Comparison of ENCODE assay signal across 26 cellular contexts in the genomic region with DNA sequence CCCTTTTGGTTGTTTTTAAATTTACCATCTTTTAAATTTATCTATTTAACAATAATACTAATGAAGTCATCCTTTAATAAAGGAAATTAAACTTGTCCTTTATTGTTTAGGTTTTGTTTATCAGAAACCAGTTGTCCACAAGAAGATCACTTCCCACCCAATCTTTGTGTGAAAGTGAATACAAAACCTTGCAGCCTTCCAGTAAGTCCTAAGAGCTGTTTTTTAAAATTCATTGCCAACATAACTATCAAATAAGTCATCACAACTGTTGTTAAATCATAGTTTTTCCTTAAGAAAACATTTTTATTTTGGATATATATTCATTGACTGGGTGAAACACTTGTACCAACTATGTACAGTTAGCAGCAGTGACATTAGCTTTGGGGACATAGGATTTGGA.
"Had no signal": no experiment of that assay in that cellular context is flagged by ENCODE, and none has a peak within 500 bp of the region (broad histone marks: within the 10 kb centered on the region; RNA-seq: fewer than 3 reads in every experiment).

No MANE protein-coding gene starts in this region.

- H3K27me3 ChIP-seq: body of pancreas, cardiac muscle cell, thyroid gland had no signal

- DNase-seq: activated CD4-positive, alpha-beta T cell treated with anti-CD3 and anti-CD28 coated beads, Interleukin-2, amount 10 ng/mL, durations not matched to agents 7 days and 5 days; activated CD4-positive, CD25-positive, alpha-beta regulatory T cell treated with anti-CD3 and anti-CD28 coated beads, Interleukin-2, amount 50 U/mL, for 72 hours; activated CD8-positive, alpha-beta memory T cell treated with anti-CD3 and anti-CD28 coated beads, Interleukin-2, amount 10 ng/mL, durations not matched to agents 7 days and 5 days; activated CD8-positive, alpha-beta T cell treated with anti-CD3 and anti-CD28 coated beads for 36 hours; activated gamma-delta T cell; activated naive CD4-positive, alpha-beta T cell treated with anti-CD3 and anti-CD28 coated beads, Interleukin-2, amount 50 U/mL, for 16 hours; activated naive CD8-positive, alpha-beta T cell treated with anti-CD3 and anti-CD28 coated beads, Interleukin-2, amount 50 U/mL, for 24 hours; anterior cingulate cortex; body of pancreas; dermis blood vessel endothelial cell; effector CD8-positive, alpha-beta T cell; immature natural killer cell; left ventricle myocardium superior; mammary epithelial cell; natural killer cell; stimulated activated CD4-positive, alpha-beta T cell treated with anti-CD3 and anti-CD28 coated beads, Interleukin-12 subunit alpha, Interleukin-12 subunit beta, amount 100 ng/mL, for 4 hours; stimulated activated CD4-positive, alpha-beta T cell treated with anti-CD3 and anti-CD28 coated beads, Interleukin-4, amount 100 ng/mL, for 4 hours; stimulated activated naive CD8-positive, alpha-beta T cell treated with anti-CD3 and anti-CD28 coated beads, Interleukin-15, Interleukin-2, amounts not matched to agents 100 U/mL and 50 U/mL, for 24 hours; substantia nigra; thyroid gland; WERI-Rb-1 had no signal

- H3K4me3 Mint-ChIP-seq: activated CD4-positive, alpha-beta T cell treated with anti-CD3 and anti-CD28 coated beads, Interleukin-2, amount 10 ng/mL, durations not matched to agents 7 days and 5 days; activated CD8-positive, alpha-beta memory T cell treated with anti-CD3 and anti-CD28 coated beads, Interleukin-2, amount 10 ng/mL, durations not matched to agents 7 days and 5 days; activated CD8-positive, alpha-beta T cell treated with anti-CD3 and anti-CD28 coated beads for 36 hours; activated naive CD8-positive, alpha-beta T cell treated with anti-CD3 and anti-CD28 coated beads, Interleukin-2, amount 50 U/mL, for 24 hours; activated T-helper 1 cell treated with anti-CD3 and anti-CD28 coated beads, Interleukin-12 subunit alpha, Interleukin-12 subunit beta, Interleukin-2, Interleukin-4 antibody, amounts not matched to agents 30 ng/mL and 10 ng/mL and 1 ng/mL, durations not matched to agents 14 hours and 24 hours and 36 hours; immature natural killer cell; mesothelial cell of epicardium; natural killer cell; T-helper 2 cell treated with Interferon-gamma antibody and Interleukin-4, amounts not matched to agents 5 μg/mL and 100 μg/mL, for 36 hours had no signal

- H3K36me3 ChIP-seq: prostate gland had no signal

- ATAC-seq: activated CD8-positive, alpha-beta memory T cell treated with anti-CD3 and anti-CD28 coated beads, Interleukin-2, amount 10 ng/mL, durations not matched to agents 7 days and 5 days; activated CD8-positive, alpha-beta T cell treated with anti-CD3 and anti-CD28 coated beads for 36 hours; activated naive CD8-positive, alpha-beta T cell treated with anti-CD3 and anti-CD28 coated beads, Interleukin-2, amount 50 U/mL, for 24 hours; body of pancreas; left ventricle myocardium superior; natural killer cell; stimulated activated naive CD8-positive, alpha-beta T cell treated with anti-CD3 and anti-CD28 coated beads, Interleukin-15, Interleukin-2, amounts not matched to agents 100 U/mL and 50 U/mL, for 24 hours had no signal

- H3K27ac Mint-ChIP-seq: activated CD4-positive, alpha-beta T cell treated with anti-CD3 and anti-CD28 coated beads, Interleukin-2, amount 10 ng/mL, durations not matched to agents 7 days and 5 days; activated CD8-positive, alpha-beta memory T cell treated with anti-CD3 and anti-CD28 coated beads, Interleukin-2, amount 10 ng/mL, durations not matched to agents 7 days and 5 days; activated CD8-positive, alpha-beta T cell treated with anti-CD3 and anti-CD28 coated beads for 36 hours; activated naive CD8-positive, alpha-beta T cell treated with anti-CD3 and anti-CD28 coated beads, Interleukin-2, amount 50 U/mL, for 24 hours; activated T-helper 1 cell treated with anti-CD3 and anti-CD28 coated beads, Interleukin-12 subunit alpha, Interleukin-12 subunit beta, Interleukin-2, Interleukin-4 antibody, amounts not matched to agents 30 ng/mL and 10 ng/mL and 1 ng/mL, durations not matched to agents 14 hours and 24 hours and 36 hours; immature natural killer cell; mesothelial cell of epicardium; T-helper 2 cell treated with Interferon-gamma antibody and Interleukin-4, amounts not matched to agents 5 μg/mL and 100 μg/mL, for 36 hours had no signal

- H3K36me3 Mint-ChIP-seq: natural killer cell had no signal

- H3K27ac ChIP-seq: body of pancreas, cardiac muscle cell, prostate gland, thyroid gland, WERI-Rb-1 had no signal

- H3K4me3 ChIP-seq: body of pancreas, cardiac muscle cell, prostate gland, thyroid gland had no signal

- H3K9me3 ChIP-seq: body of pancreas, prostate gland, thyroid gland had no signal

- H3K4me1 ChIP-seq: prostate gland had no signal

- H3K27me3 Mint-ChIP-seq: activated CD4-positive, alpha-beta T cell treated with anti-CD3 and anti-CD28 coated beads, Interleukin-2, amount 10 ng/mL, durations not matched to agents 7 days and 5 days; activated CD8-positive, alpha-beta memory T cell treated with anti-CD3 and anti-CD28 coated beads, Interleukin-2, amount 10 ng/mL, durations not matched to agents 7 days and 5 days; activated CD8-positive, alpha-beta T cell treated with anti-CD3 and anti-CD28 coated beads for 36 hours; activated naive CD8-positive, alpha-beta T cell treated with anti-CD3 and anti-CD28 coated beads, Interleukin-2, amount 50 U/mL, for 24 hours had no signal
